28 cellular contexts compared by ENCODE assay signal in genomic region chr4:153259679-153260078, GRCh38. TPM values are rescaled to one million over a fixed set of nuclear protein-coding genes. Genes with fewer than 3 reads are reported as not detected.
DNase-seq lines count a peak whose midpoint lies in the region; ATAC-seq, FAIRE-seq and TF ChIP-seq lines count a peak whose summit lies in the region.
"Had no signal": no experiment of that assay in that cellular context is flagged by ENCODE, and none has a peak within 500 bp of the region (broad histone marks: within the 10 kb centered on the region; RNA-seq: fewer than 3 reads in every experiment).

No MANE protein-coding gene starts in this region.

- peak overlapping the region; percentile 97 for H4K5ac ChIP-seq in H1 (ENCODE audit: insufficient read length, low read depth, low read length)

- no peak overlapping the region; the same call in 1 of the 2 replicates for H2BK12ac ChIP-seq in H1 (ENCODE audit: low read depth, low read length)

- H3K4me1 Mint-ChIP-seq in nephron = peaks cover 16% of the 10 kb centered on the region
- H3K4me1 Mint-ChIP-seq: CD8-positive, alpha-beta memory T cell had no signal

- no peak overlapping the region for H3K4ac ChIP-seq in H1 (replicated peaks; ENCODE audit: insufficient read length, low read depth, low read length)

- peaks cover 10% of the 10 kb centered on the region for H3K23me2 ChIP-seq in H1 (ENCODE audit: low read depth, low read length)

- no peaks in the 10 kb centered on the region for H3K36me3 ChIP-seq in HUES64 (ENCODE audit: insufficient read depth, low read length)
- H3K36me3 ChIP-seq in H1 (ENCODE audit: control insufficient read depth in 2 of 4, insufficient read depth in 4 of 4, low read length in 3 of 4) = peaks cover 0 to 6% (median 0%) of the 10 kb centered on the region in 4 experiments; a peak in 2 of 8 replicates
- H3K36me3 ChIP-seq: heart right ventricle had no signal

- CTCF ChIA-PET in H1 (lab: Charles Lee; ENCODE audit: partially characterized antibody) = interaction anchor here (0.6 to 1.5 kb wide), 3 partner anchors 10 to 175 kb away, joined by 3 to 4 read pairs (median 3); no protein-coding TSS in a partner anchor

- peak overlapping the region; percentile 67 for H2BK120ac ChIP-seq in H1 (replicated peaks; ENCODE audit: low read depth, low read length)

- H2BK5ac ChIP-seq in H1 (ENCODE audit: low read depth, low read length) = no peak overlapping the region

- no peak for ATAC-seq in HG03097 (IDR thresholded peaks at IDR 0.05; ENCODE audit: low FRiP score, unreplicated experiment)
- ATAC-seq: heart right ventricle had no signal

- POLR2A ChIA-PET in H1 (lab: Charles Lee; ENCODE audit: partially characterized antibody) = interaction anchor here (0.9 to 4.3 kb wide), 6 partner anchors 8 to 206 kb away, joined by 4 to 52 read pairs (median 6); partner anchors contain the start of genes TMEM131L and TRIM2

- H3K27ac Mint-ChIP-seq in nephron = peak overlapping the region in 2 of 3 experiments; percentile 44 to 62
- H3K27ac Mint-ChIP-seq: CD8-positive, alpha-beta memory T cell; stimulated activated naive CD8-positive, alpha-beta T cell treated with anti-CD3 and anti-CD28 coated beads, Interleukin-15, Interleukin-2, amounts not matched to agents 100 ng/mL and 50 ng/mL, for 24 hours had no signal

- H3K4me2 ChIP-seq in H1 (ENCODE audit: insufficient read depth in 1 of 2, low read depth in 2 of 2, low read length in 2 of 2) = peak overlapping the region; percentile 74 to 82

- no peak for TF ChIP-seq CTCF in AG10803 (conservative IDR thresholded peaks at IDR 0.05; ENCODE audit: low read length)
- no peak for TF ChIP-seq CTCF in H1 (IDR thresholded peaks at IDR 0.05; ENCODE audit: control extremely low read depth in 1 of 3, insufficient read depth in 1 of 3, low read depth in 1 of 3, low read length in 3 of 3)
- TF ChIP-seq CTCF in nephron (IDR thresholded peaks at IDR 0.05; ENCODE audit: unreplicated experiment in 3 of 3) = no peak

- no peak overlapping the region for H2AK5ac ChIP-seq in H1 (ENCODE audit: low read depth, low read length)

- no peaks in the 10 kb centered on the region for H3K27me3 Mint-ChIP-seq in nephron (ENCODE audit: low read depth)
- H3K27me3 Mint-ChIP-seq: brain had no signal

- H3K79me2 ChIP-seq in H1 (ENCODE audit: control insufficient read depth in 1 of 2, insufficient read depth in 2 of 2, low read length in 2 of 2) = peaks cover 5 to 54% of the 10 kb centered on the region in 2 experiments; a peak in 2 of 4 replicates

- no peak overlapping the region for H2BK15ac ChIP-seq in H1 (ENCODE audit: low read length)

- TF ChIP-seq RAD21 in H1 (IDR thresholded peaks at IDR 0.05 in 1 of 2, conservative IDR thresholded peaks at IDR 0.05 in 1 of 2; ENCODE audit: low read depth in 2 of 2, low read length in 2 of 2) = no peak

- H3K4me3 ChIP-seq in AG10803 (ENCODE audit: low read length) (no peak overlapping the region), HUES64 (ENCODE audit: low read length) (peak overlapping the region; percentile 61), H1 (ENCODE audit: extremely low read depth in 1 of 4, insufficient read depth in 2 of 4, low read depth in 3 of 4, low read length in 4 of 4) (peak overlapping the region in 3 of 4 experiments; percentile 1 to 61 (median 12); a peak in 4 of 8 replicates)
- H3K4me3 ChIP-seq: heart right ventricle had no signal

- H4K20me1 ChIP-seq in H1 (replicated peaks in 1 of 2; ENCODE audit: control insufficient read depth in 1 of 2, insufficient read depth in 2 of 2, low read length in 2 of 2) = no peaks in the 10 kb centered on the region

- H3K9me3 Mint-ChIP-seq in nephron = peaks cover 3% of the 10 kb centered on the region
- H3K9me3 Mint-ChIP-seq: stimulated activated naive CD8-positive, alpha-beta T cell treated with anti-CD3 and anti-CD28 coated beads, Interleukin-15, Interleukin-2, amounts not matched to agents 100 ng/mL and 50 ng/mL, for 24 hours had no signal

- H3K4me1 ChIP-seq in HUES64 (ENCODE audit: insufficient read depth, low read length) = peaks cover 71% of the 10 kb centered on the region
- H3K4me1 ChIP-seq in H1 (replicated peaks in 1 of 4; ENCODE audit: control insufficient read depth in 3 of 4, insufficient read depth in 4 of 4, low read length in 3 of 4) = peaks cover 6 to 30% (median 22%) of the 10 kb centered on the region in 4 experiments; a peak in 6 of 7 replicates

- no peak for TF ChIP-seq EP300 in H1 (IDR thresholded peaks at IDR 0.05; ENCODE audit: borderline replicate concordance in 1 of 2, low read depth in 2 of 2, low read length in 2 of 2)

- H3K4me3 Mint-ChIP-seq in nephron = no peak overlapping the region
- H3K4me3 Mint-ChIP-seq: brain; CD8-positive, alpha-beta memory T cell; stimulated activated naive CD8-positive, alpha-beta T cell treated with anti-CD3 and anti-CD28 coated beads, Interleukin-15, Interleukin-2, amounts not matched to agents 100 ng/mL and 50 ng/mL, for 24 hours had no signal

- no peak overlapping the region for H2BK20ac ChIP-seq in H1 (ENCODE audit: low read length)

- peak; percentile 42 for FAIRE-seq in H1 (lab: Jason Lieb, UNC)
- FAIRE-seq: A204.1, G401.6 had no signal

- H3K9me3 ChIP-seq in HUES64 (ENCODE audit: insufficient read depth, low read depth, low read length) (no peaks in the 10 kb centered on the region; the same call in 1 of the 2 replicates), H1 (ENCODE audit: insufficient read depth in 2 of 2, low read depth in 1 of 2, low read length in 1 of 2) (no peaks in the 10 kb centered on the region; a peak in 1 of 4 replicates)

- H3K27me3 ChIP-seq in HUES64 (ENCODE audit: insufficient read depth, low read length) = no peaks in the 10 kb centered on the region
- no peaks in the 10 kb centered on the region for H3K27me3 ChIP-seq in H1 (replicated peaks in 1 of 4; ENCODE audit: control insufficient read depth in 3 of 4, extremely low read depth in 1 of 4, insufficient read depth in 3 of 4, low read length in 3 of 4)

- H3K79me1 ChIP-seq in H1 (ENCODE audit: low read depth, low read length) = peaks cover 7% of the 10 kb centered on the region

- H3K14ac ChIP-seq in H1 (ENCODE audit: insufficient read length) = no peak overlapping the region

- DNase-seq in AG10803 (ENCODE audit: low read depth) (peak; percentile 35), H1 (ENCODE audit: low read depth in 1 of 2, low spot score in 2 of 2) (no peak), GM19240 (ENCODE audit: insufficient read length, low spot score) (no peak), glomerular visceral epithelial cell (ENCODE audit: extremely low spot score) (no peak)
- no peak for DNase-seq in stimulated activated CD4-positive, alpha-beta T cell treated with anti-CD3 and anti-CD28 coated beads, Interleukin-4, amount 100 ng/mL, for 1 hour
- DNase-seq: activated CD4-positive, alpha-beta T cell treated with anti-CD3 and anti-CD28 coated beads for 48 hours; activated CD8-positive, alpha-beta memory T cell treated with anti-CD3 and anti-CD28 coated beads for 24 hours; activated gamma-delta T cell treated with Interleukin-2 at 50 U/mL for 16 hours; activated T-cell treated with anti-CD3 and anti-CD28 coated beads, Interleukin-2, amount 50 U/mL, for 1 hour; CD8-positive, alpha-beta memory T cell; effector CD4-positive, alpha-beta T cell; erythroblast; H7; heart right ventricle; KG1; NCI-H1417; NCI-H2029 treated with DMSO at 0.1 percent for 48 hours; NCI-H345; NCI-H82; occipital lobe had no signal

- TF ChIP-seq POLR2A in H1 (IDR thresholded peaks at IDR 0.05; ENCODE audit: control extremely low read depth in 1 of 2, low read depth in 2 of 2, low read length in 2 of 2) = no peak

- no peak overlapping the region for H4K91ac ChIP-seq in H1 (replicated peaks; ENCODE audit: insufficient read length, low read length)

- H3K27ac ChIP-seq in HUES64 (ENCODE audit: low read depth, low read length) = peak overlapping the region; percentile 93
- H3K27ac ChIP-seq in H1 (ENCODE audit: low read depth, low read length) = peak overlapping the region; percentile 21; the same call in 1 of the 2 replicates
- H3K27ac ChIP-seq: heart right ventricle, VCaP had no signal

- H2AFZ ChIP-seq in H1 (ENCODE audit: low read length) = no peak overlapping the region

- H3K56ac ChIP-seq in H1 (replicated peaks; ENCODE audit: insufficient read length, low read depth, low read length) = no peak overlapping the region

- peak overlapping the region; percentile 80 for H3K9ac ChIP-seq in HUES64 (ENCODE audit: low read depth, low read length)
- H3K9ac ChIP-seq in H1 (replicated peaks in 1 of 4; ENCODE audit: extremely low read depth in 1 of 4, low read depth in 3 of 4, low read length in 3 of 4) = no peak overlapping the region

- no peak overlapping the region; the same call in 1 of the 2 replicates for H3K18ac ChIP-seq in H1 (ENCODE audit: extremely low read depth, low read length)

- peaks cover 22% of the 10 kb centered on the region for H3K36me3 Mint-ChIP-seq in nephron (ENCODE audit: low read depth)

- H4K8ac ChIP-seq in H1 (ENCODE audit: extremely low read depth, insufficient read depth, low read length) = no peak overlapping the region

- H3K23ac ChIP-seq in H1 (ENCODE audit: insufficient read length) = no peak overlapping the region

- WGBS in HUES64 = 1% methylated on average over 2 of the region's 4 CpGs
- 0% methylated on average over 4 of the region's 4 CpGs; no CpG with 5 or more reads in 1 of the 2 experiments for WGBS in H1 (ENCODE audit: extremely low coverage in 1 of 2, insufficient coverage in 1 of 2, insufficient read length in 1 of 2, insufficient replicate concordance in 2 of 2, low coverage in 1 of 2, low lambda C conversion rate in 2 of 2, missing lambda C conversion rate in 1 of 2), 2 experiments

TF ChIP-seq in H1, 55 proteins besides CTCF, POLR2A, EP300 and RAD21:
- TF ChIP-seq NRF1 (IDR thresholded peaks at IDR 0.05; ENCODE audit: low read depth, low read length) (no peak), JUN (IDR thresholded peaks at IDR 0.05; ENCODE audit: low read depth, low read length) (no peak), CBX5 (IDR thresholded peaks at IDR 0.05; ENCODE audit: low read depth, low read length) (no peak), CHD2 (IDR thresholded peaks at IDR 0.05; ENCODE audit: low read length) (no peak)

RNA-seq across cellular contexts. Expression of gene TRIM2, which starts 55.4 kb away (rescaled TPM):
- polyA plus RNA-seq in HUES64 (2013, experiment 1 of 2) = 40.0 TPM
- 35.8 TPM for polyA plus RNA-seq in HUES64 (2013, experiment 2 of 2)
- 58.1 and 59.8 TPM in 2 replicates for total RNA-seq in H1 (2021; fragmentation: NEBNext Ultra II Directional; extraction: Animal tissue kit (Norgen Biotek cat#: 25700))
- 30.8 and 34.0 TPM in 2 replicates for polyA plus RNA-seq in H1 (2011; rRNA removed)
- 30.1 TPM for polyA plus RNA-seq in H1 (2011; cell fraction: cytosol; rRNA removed)
- polyA plus RNA-seq in H1 (2011; cell fraction: nucleus; rRNA removed) = 51.4 TPM
- polyA plus RNA-seq in H1 (2012, experiment 1 of 2) = 25.9 to 40.1 TPM (median 35.7 TPM) in 4 replicates
- polyA plus RNA-seq in H1 (2012, experiment 2 of 2) = 7.1 TPM
- 20.5 TPM for polyA plus RNA-seq in H1 (2013, experiment 1 of 2)
- polyA plus RNA-seq in H1 (2013, experiment 2 of 2) = 17.9 TPM
- 196 and 248 TPM in 2 replicates for polyA minus RNA-seq in H1 (2011; rRNA and poly(A)+ RNA removed)
- polyA minus RNA-seq in H1 (2011; cell fraction: cytosol; rRNA and poly(A)+ RNA removed) = 78.7 TPM
- polyA minus RNA-seq in H1 (2011; cell fraction: nucleus; rRNA and poly(A)+ RNA removed) = 117 TPM
